Comparison of ENCODE assay signal across 1 cellular context in genomic region chr15:92633418-92633817, GRCh38.
TF ChIP-seq lines count a peak whose summit lies in the region.

No MANE protein-coding gene starts in this region.

TF ChIP-seq in GM12878, 131 proteins besides CTCF, POLR2A, EP300 and RAD21:
- TF ChIP-seq SREBF2 (IDR thresholded peaks at IDR 0.05; ENCODE audit: low read length) (no peak), ZZZ3 (IDR thresholded peaks at IDR 0.05; ENCODE audit: control insufficient read depth, insufficient read length, low read depth) (no peak), IRF4 (IDR thresholded peaks at IDR 0.05; ENCODE audit: low read depth, low read length) (no peak), CBX3 (IDR thresholded peaks at IDR 0.05; ENCODE audit: borderline replicate concordance, low read depth) (no peak), CEBPZ (IDR thresholded peaks at IDR 0.05; ENCODE audit: low read depth, low read length) (no peak), GATAD2B (conservative IDR thresholded peaks at IDR 0.05; ENCODE audit: low read depth) (no peak), BHLHE40 (IDR thresholded peaks at IDR 0.05; ENCODE audit: borderline replicate concordance in 1 of 2, low read depth in 2 of 2, low read length in 1 of 2) (no peak), POU2F2 (IDR thresholded peaks at IDR 0.05; ENCODE audit: borderline replicate concordance, low read depth, low read length) (no peak)
